Comparison of ENCODE assay signal across 1 cellular context in the genomic region with DNA sequence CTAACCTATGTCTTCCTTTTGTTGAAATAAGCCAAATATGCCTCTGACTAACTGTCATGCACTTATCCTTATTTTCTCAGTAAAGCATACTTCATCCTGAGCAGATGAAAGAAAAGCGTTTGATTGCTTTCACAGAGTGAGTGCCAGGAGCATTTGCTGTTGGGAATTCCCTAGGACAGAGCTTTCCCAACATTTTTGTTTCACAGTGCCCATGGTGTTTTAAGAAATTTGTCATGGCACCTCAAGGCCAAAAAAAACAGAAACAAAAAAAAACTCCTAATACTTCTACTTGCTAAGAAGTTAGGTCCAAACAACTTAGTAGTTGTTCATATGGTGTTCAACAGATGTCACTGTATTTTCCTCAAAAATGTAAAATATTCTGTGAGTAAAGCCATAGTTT.
TF ChIP-seq lines count a peak whose summit lies in the region.

No MANE protein-coding gene starts in this region.

TF ChIP-seq in GM23338, 12 proteins besides CTCF, POLR2A, EP300 and RAD21 (continued from another document):
- TF ChIP-seq, protein P1, sequence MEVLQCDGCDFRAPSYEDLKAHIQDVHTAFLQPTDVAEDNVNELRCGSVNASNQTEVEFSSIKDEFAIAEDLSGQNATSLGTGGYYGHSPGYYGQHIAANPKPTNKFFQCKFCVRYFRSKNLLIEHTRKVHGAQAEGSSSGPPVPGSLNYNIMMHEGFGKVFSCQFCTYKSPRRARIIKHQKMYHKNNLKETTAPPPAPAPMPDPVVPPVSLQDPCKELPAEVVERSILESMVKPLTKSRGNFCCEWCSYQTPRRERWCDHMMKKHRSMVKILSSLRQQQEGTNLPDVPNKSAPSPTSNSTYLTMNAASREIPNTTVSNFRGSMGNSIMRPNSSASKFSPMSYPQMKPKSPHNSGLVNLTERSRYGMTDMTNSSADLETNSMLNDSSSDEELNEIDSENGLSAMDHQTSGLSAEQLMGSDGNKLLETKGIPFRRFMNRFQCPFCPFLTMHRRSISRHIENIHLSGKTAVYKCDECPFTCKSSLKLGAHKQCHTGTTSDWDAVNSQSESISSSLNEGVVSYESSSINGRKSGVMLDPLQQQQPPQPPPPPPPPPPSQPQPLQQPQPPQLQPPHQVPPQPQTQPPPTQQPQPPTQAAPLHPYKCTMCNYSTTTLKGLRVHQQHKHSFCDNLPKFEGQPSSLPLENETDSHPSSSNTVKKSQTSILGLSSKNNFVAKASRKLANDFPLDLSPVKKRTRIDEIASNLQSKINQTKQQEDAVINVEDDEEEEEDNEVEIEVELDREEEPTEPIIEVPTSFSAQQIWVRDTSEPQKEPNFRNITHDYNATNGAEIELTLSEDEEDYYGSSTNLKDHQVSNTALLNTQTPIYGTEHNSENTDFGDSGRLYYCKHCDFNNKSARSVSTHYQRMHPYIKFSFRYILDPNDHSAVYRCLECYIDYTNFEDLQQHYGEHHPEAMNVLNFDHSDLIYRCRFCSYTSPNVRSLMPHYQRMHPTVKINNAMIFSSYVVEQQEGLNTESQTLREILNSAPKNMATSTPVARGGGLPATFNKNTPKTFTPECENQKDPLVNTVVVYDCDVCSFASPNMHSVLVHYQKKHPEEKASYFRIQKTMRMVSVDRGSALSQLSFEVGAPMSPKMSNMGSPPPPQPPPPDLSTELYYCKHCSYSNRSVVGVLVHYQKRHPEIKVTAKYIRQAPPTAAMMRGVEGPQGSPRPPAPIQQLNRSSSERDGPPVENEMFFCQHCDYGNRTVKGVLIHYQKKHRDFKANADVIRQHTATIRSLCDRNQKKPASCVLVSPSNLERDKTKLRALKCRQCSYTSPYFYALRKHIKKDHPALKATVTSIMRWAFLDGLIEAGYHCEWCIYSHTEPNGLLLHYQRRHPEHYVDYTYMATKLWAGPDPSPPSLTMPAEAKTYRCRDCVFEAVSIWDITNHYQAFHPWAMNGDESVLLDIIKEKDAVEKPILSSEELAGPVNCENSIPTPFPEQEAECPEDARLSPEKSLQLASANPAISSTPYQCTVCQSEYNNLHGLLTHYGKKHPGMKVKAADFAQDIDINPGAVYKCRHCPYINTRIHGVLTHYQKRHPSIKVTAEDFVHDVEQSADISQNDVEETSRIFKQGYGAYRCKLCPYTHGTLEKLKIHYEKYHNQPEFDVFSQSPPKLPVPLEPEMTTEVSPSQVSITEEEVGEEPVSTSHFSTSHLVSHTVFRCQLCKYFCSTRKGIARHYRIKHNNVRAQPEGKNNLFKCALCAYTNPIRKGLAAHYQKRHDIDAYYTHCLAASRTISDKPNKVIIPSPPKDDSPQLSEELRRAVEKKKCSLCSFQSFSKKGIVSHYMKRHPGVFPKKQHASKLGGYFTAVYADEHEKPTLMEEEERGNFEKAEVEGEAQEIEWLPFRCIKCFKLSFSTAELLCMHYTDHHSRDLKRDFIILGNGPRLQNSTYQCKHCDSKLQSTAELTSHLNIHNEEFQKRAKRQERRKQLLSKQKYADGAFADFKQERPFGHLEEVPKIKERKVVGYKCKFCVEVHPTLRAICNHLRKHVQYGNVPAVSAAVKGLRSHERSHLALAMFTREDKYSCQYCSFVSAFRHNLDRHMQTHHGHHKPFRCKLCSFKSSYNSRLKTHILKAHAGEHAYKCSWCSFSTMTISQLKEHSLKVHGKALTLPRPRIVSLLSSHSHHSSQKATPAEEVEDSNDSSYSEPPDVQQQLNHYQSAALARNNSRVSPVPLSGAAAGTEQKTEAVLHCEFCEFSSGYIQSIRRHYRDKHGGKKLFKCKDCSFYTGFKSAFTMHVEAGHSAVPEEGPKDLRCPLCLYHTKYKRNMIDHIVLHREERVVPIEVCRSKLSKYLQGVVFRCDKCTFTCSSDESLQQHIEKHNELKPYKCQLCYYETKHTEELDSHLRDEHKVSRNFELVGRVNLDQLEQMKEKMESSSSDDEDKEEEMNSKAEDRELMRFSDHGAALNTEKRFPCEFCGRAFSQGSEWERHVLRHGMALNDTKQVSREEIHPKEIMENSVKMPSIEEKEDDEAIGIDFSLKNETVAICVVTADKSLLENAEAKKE (CRISPR knock-in tag; IDR thresholded peaks at IDR 0.05): no peak
- TF ChIP-seq EZH2 (IDR thresholded peaks at IDR 0.05; ENCODE audit: low read depth, unreplicated experiment) (no peak), ZNF331 (CRISPR knock-in tag; IDR thresholded peaks at IDR 0.05; ENCODE audit: low read depth) (no peak), ZNF114 (CRISPR knock-in tag; IDR thresholded peaks at IDR 0.05) (no peak), EZH2phosphoT487 (IDR thresholded peaks at IDR 0.05; ENCODE audit: unreplicated experiment) (no peak), NANOG (IDR thresholded peaks at IDR 0.05; ENCODE audit: borderline replicate concordance) (no peak), POLR2AphosphoS5 (IDR thresholded peaks at IDR 0.05; ENCODE audit: low read depth) (no peak)
- TF ChIP-seq, protein P2, sequence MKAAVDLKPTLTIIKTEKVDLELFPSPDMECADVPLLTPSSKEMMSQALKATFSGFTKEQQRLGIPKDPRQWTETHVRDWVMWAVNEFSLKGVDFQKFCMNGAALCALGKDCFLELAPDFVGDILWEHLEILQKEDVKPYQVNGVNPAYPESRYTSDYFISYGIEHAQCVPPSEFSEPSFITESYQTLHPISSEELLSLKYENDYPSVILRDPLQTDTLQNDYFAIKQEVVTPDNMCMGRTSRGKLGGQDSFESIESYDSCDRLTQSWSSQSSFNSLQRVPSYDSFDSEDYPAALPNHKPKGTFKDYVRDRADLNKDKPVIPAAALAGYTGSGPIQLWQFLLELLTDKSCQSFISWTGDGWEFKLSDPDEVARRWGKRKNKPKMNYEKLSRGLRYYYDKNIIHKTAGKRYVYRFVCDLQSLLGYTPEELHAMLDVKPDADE (IDR thresholded peaks at IDR 0.05): no peak
- TF ChIP-seq, protein P3, sequence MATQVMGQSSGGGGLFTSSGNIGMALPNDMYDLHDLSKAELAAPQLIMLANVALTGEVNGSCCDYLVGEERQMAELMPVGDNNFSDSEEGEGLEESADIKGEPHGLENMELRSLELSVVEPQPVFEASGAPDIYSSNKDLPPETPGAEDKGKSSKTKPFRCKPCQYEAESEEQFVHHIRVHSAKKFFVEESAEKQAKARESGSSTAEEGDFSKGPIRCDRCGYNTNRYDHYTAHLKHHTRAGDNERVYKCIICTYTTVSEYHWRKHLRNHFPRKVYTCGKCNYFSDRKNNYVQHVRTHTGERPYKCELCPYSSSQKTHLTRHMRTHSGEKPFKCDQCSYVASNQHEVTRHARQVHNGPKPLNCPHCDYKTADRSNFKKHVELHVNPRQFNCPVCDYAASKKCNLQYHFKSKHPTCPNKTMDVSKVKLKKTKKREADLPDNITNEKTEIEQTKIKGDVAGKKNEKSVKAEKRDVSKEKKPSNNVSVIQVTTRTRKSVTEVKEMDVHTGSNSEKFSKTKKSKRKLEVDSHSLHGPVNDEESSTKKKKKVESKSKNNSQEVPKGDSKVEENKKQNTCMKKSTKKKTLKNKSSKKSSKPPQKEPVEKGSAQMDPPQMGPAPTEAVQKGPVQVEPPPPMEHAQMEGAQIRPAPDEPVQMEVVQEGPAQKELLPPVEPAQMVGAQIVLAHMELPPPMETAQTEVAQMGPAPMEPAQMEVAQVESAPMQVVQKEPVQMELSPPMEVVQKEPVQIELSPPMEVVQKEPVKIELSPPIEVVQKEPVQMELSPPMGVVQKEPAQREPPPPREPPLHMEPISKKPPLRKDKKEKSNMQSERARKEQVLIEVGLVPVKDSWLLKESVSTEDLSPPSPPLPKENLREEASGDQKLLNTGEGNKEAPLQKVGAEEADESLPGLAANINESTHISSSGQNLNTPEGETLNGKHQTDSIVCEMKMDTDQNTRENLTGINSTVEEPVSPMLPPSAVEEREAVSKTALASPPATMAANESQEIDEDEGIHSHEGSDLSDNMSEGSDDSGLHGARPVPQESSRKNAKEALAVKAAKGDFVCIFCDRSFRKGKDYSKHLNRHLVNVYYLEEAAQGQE (IDR thresholded peaks at IDR 0.05; ENCODE audit: unreplicated experiment): no peak
